In genomic region chr6:73655341-73655917, GRCh38 we compare ENCODE assay signal across 10 cellular contexts. TPM values are rescaled to one million over a fixed set of nuclear protein-coding genes. Genes with fewer than 3 reads are reported as not detected.
A peak's percentile ranks its signal among the peaks of the same experiment; 100 is the strongest.
DNase-seq lines count a peak whose midpoint lies in the region; ATAC-seq and TF ChIP-seq lines count a peak whose summit lies in the region.
"Had no signal": no experiment of that assay in that cellular context is flagged by ENCODE, and none has a peak within 500 bp of the region (broad histone marks: within the 10 kb centered on the region; RNA-seq: fewer than 3 reads in every experiment).

No MANE protein-coding gene starts in this region.

- no peaks in the 10 kb centered on the region for H3K27me3 ChIP-seq in liver (ENCODE audit: control insufficient read depth in 4 of 4, insufficient read depth in 4 of 4, low read length in 3 of 4)
- H3K27me3 ChIP-seq in transverse colon, result no peaks in the 10 kb centered on the region

- peak overlapping the region; percentile 99 for H3K4me3 Mint-ChIP-seq in activated T-cell treated with anti-CD3 and anti-CD28 coated beads, Interleukin-2, amount 50 U/mL, for 72 hours
- H3K4me3 Mint-ChIP-seq in activated T-helper 2 cell treated with anti-CD3 and anti-CD28 coated beads, Interferon-gamma antibody, Interleukin-2, Interleukin-4, amounts not matched to agents 10 μg/mL and 5 μg/mL and 100 μg/mL, durations not matched to agents 14 hours and 24 hours and 36 hours (ENCODE audit: low read depth), result peak overlapping the region; percentile 72

- H3K27ac ChIP-seq in liver (ENCODE audit: low read depth in 1 of 2, low read length in 2 of 2) (peak overlapping the region; percentile 98 to 100), transverse colon (peak overlapping the region; percentile 98 to 99 (median 99))

- H3K36me3 ChIP-seq in liver (ENCODE audit: control insufficient read depth in 4 of 4, insufficient read depth in 3 of 4, low read depth in 1 of 4, low read length in 3 of 4) (no peaks in the 10 kb centered on the region), transverse colon (no peaks in the 10 kb centered on the region)

- H3K36me3 Mint-ChIP-seq in activated T-cell treated with anti-CD3 and anti-CD28 coated beads, Interleukin-2, amount 50 U/mL, for 72 hours (ENCODE audit: insufficient read depth in 2 of 2), result no peaks in the 10 kb centered on the region
- no peaks in the 10 kb centered on the region for H3K36me3 Mint-ChIP-seq in activated T-helper 2 cell treated with anti-CD3 and anti-CD28 coated beads, Interferon-gamma antibody, Interleukin-2, Interleukin-4, amounts not matched to agents 10 μg/mL and 5 μg/mL and 100 μg/mL, durations not matched to agents 14 hours and 24 hours and 36 hours (ENCODE audit: low read depth)

- H3K9me3 Mint-ChIP-seq in activated T-cell treated with anti-CD3 and anti-CD28 coated beads, Interleukin-2, amount 50 U/mL, for 72 hours, result peaks cover 0 to 2% of the 10 kb centered on the region in 2 donors
- no peaks in the 10 kb centered on the region for H3K9me3 Mint-ChIP-seq in activated T-helper 2 cell treated with anti-CD3 and anti-CD28 coated beads, Interferon-gamma antibody, Interleukin-2, Interleukin-4, amounts not matched to agents 10 μg/mL and 5 μg/mL and 100 μg/mL, durations not matched to agents 14 hours and 24 hours and 36 hours

- TF ChIP-seq POLR2A in transverse colon (IDR thresholded peaks at IDR 0.05), result no peak

- no peaks in the 10 kb centered on the region for H3K27me3 Mint-ChIP-seq in activated T-cell treated with anti-CD3 and anti-CD28 coated beads, Interleukin-2, amount 50 U/mL, for 72 hours (ENCODE audit: low read depth)
- H3K27me3 Mint-ChIP-seq in activated T-helper 2 cell treated with anti-CD3 and anti-CD28 coated beads, Interferon-gamma antibody, Interleukin-2, Interleukin-4, amounts not matched to agents 10 μg/mL and 5 μg/mL and 100 μg/mL, durations not matched to agents 14 hours and 24 hours and 36 hours (ENCODE audit: low read depth), result no peaks in the 10 kb centered on the region

- TF ChIP-seq RAD21 in liver (IDR thresholded peaks at IDR 0.05), result no peak

- no peak overlapping the region for H3K27ac Mint-ChIP-seq in activated T-cell treated with anti-CD3 and anti-CD28 coated beads, Interleukin-2, amount 50 U/mL, for 72 hours
- H3K27ac Mint-ChIP-seq in activated T-helper 2 cell treated with anti-CD3 and anti-CD28 coated beads, Interferon-gamma antibody, Interleukin-2, Interleukin-4, amounts not matched to agents 10 μg/mL and 5 μg/mL and 100 μg/mL, durations not matched to agents 14 hours and 24 hours and 36 hours, result peak overlapping the region; percentile 52

- intact Hi-C loops in activated T-helper 2 cell treated with anti-CD3 and anti-CD28 coated beads, Interferon-gamma antibody, Interleukin-2, Interleukin-4, amounts not matched to agents 10 μg/mL and 5 μg/mL and 100 μg/mL, durations not matched to agents 14 hours and 24 hours and 36 hours (cut with micrococcal nuclease), result loop anchor here (2.0 kb wide), 2 partner anchors 73 to 75 kb away; no protein-coding TSS in a partner anchor
- intact Hi-C loops in transverse colon (cut with DNase I; ENCODE audit: low total_unique reads), result no loop called here

- no peak for TF ChIP-seq EP300 in transverse colon (IDR thresholded peaks at IDR 0.05; ENCODE audit: low read depth)

- H3K4me3 ChIP-seq in liver (ENCODE audit: low read depth in 1 of 3, low read length in 3 of 3) (peak overlapping the region; percentile 71 to 99 (median 78)), transverse colon (peak overlapping the region in 2 of 4 donors; percentile 98 to 99)

- peaks cover 0 to 8% (median 3%) of the 10 kb centered on the region in 4 donors for H3K4me1 ChIP-seq in liver (ENCODE audit: control insufficient read depth in 4 of 4, insufficient read depth in 4 of 4, low read length in 3 of 4)
- H3K4me1 ChIP-seq in transverse colon, result peaks cover 0 to 27% (median 12%) of the 10 kb centered on the region in 4 donors

- peaks cover 43% of the 10 kb centered on the region for H3K4me1 Mint-ChIP-seq in activated T-cell treated with anti-CD3 and anti-CD28 coated beads, Interleukin-2, amount 50 U/mL, for 72 hours (ENCODE audit: low read depth)
- H3K4me1 Mint-ChIP-seq in activated T-helper 2 cell treated with anti-CD3 and anti-CD28 coated beads, Interferon-gamma antibody, Interleukin-2, Interleukin-4, amounts not matched to agents 10 μg/mL and 5 μg/mL and 100 μg/mL, durations not matched to agents 14 hours and 24 hours and 36 hours (ENCODE audit: low read depth), result peaks cover 32% of the 10 kb centered on the region

- no peak overlapping the region for H3K9ac ChIP-seq in liver (ENCODE audit: low read depth in 1 of 2, low read length in 2 of 2)

- TF ChIP-seq CTCF in liver (IDR thresholded peaks at IDR 0.05; ENCODE audit: low read depth, low read length, missing input control) (no peak), transverse colon (IDR thresholded peaks at IDR 0.05) (no peak)

- in situ Hi-C loops in transverse colon (cut with MboI; ENCODE audit: low pct_ligation_motif_present in 1 of 4, low pct_unique_long_range_greater_than_20kb in 1 of 4, low sequenced_read_pairs in 3 of 4), result no loop called here

- no peak for DNase-seq in activated T-cell treated with anti-CD3 and anti-CD28 coated beads, Interleukin-2, amount 50 U/mL, for 72 hours
- DNase-seq in activated T-cell treated with anti-CD3 and anti-CD28 coated beads for 4 hours (no peak), transverse colon (no peak), dermis blood vessel endothelial cell (no peak), amniotic stem cell (lab: John Stamatoyannopoulos, UW) (no peak)
- DNase-seq in activated T-helper 2 cell treated with anti-CD3 and anti-CD28 coated beads, Interferon-gamma antibody, Interleukin-2, Interleukin-4, amounts not matched to agents 10 μg/mL and 5 μg/mL and 100 μg/mL, durations not matched to agents 14 hours and 24 hours and 36 hours (ENCODE audit: low spot score), result no peak
- DNase-seq in stimulated activated CD4-positive, alpha-beta T cell treated with anti-CD3 and anti-CD28 coated beads, Interleukin-12 subunit alpha, Interleukin-12 subunit beta, amount 100 ng/mL, for 4 hours, result no peak
- DNase-seq: aorta, C1 segment of cervical spinal cord had no signal

- WGBS in liver, result 80% methylated on average over 2 of the region's 2 CpGs
- 83% methylated on average over 2 of the region's 2 CpGs; no CpG with 5 or more reads in 1 of the 2 donors for WGBS in transverse colon (ENCODE audit: low coverage in 1 of 2), 2 donors

- H3K9me3 ChIP-seq in liver (ENCODE audit: control insufficient read depth in 4 of 4, low read length in 3 of 4), result no peaks in the 10 kb centered on the region
- H3K9me3 ChIP-seq in transverse colon, result no peaks in the 10 kb centered on the region

- no peak for ATAC-seq in activated T-cell treated with anti-CD3 and anti-CD28 coated beads, Interleukin-2, amount 50 U/mL, for 72 hours (replicated peaks in 1 of 2)

TF ChIP-seq in liver, 16 proteins besides CTCF, POLR2A, EP300 and RAD21 (continues in another document):
- TF ChIP-seq HNF4G (IDR thresholded peaks at IDR 0.05) (no peak), RXRA (IDR thresholded peaks at IDR 0.05) (no peak), SP1 (IDR thresholded peaks at IDR 0.05) (no peak)
- TF ChIP-seq, protein P1, sequence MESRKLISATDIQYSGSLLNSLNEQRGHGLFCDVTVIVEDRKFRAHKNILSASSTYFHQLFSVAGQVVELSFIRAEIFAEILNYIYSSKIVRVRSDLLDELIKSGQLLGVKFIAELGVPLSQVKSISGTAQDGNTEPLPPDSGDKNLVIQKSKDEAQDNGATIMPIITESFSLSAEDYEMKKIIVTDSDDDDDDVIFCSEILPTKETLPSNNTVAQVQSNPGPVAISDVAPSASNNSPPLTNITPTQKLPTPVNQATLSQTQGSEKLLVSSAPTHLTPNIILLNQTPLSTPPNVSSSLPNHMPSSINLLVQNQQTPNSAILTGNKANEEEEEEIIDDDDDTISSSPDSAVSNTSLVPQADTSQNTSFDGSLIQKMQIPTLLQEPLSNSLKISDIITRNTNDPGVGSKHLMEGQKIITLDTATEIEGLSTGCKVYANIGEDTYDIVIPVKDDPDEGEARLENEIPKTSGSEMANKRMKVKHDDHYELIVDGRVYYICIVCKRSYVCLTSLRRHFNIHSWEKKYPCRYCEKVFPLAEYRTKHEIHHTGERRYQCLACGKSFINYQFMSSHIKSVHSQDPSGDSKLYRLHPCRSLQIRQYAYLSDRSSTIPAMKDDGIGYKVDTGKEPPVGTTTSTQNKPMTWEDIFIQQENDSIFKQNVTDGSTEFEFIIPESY (IDR thresholded peaks at IDR 0.05), result no peak

RNA-seq across cellular contexts. Expression of gene SLC17A5, which starts 1.6 kb away (rescaled TPM):
- total RNA-seq in activated T-cell treated with anti-CD3 and anti-CD28 coated beads, Interleukin-2, amount 50 U/mL, for 72 hours, result 1 to 10 TPM; 3.2 to 4.7 TPM
- 5.8 and 6.7 TPM in 2 replicates for total RNA-seq in activated T-helper 2 cell treated with anti-CD3 and anti-CD28 coated beads, Interferon-gamma antibody, Interleukin-2, Interleukin-4, amounts not matched to agents 10 μg/mL and 5 μg/mL and 100 μg/mL, durations not matched to agents 14 hours and 24 hours and 36 hours
- total RNA-seq in liver, result 10 to 100 TPM; 10.0 to 19.3 TPM
- polyA plus RNA-seq in liver, result 10 to 100 TPM in 1 of 2 donors, 1 to 10 TPM in 1; 9.1 to 12.7 TPM
- total RNA-seq in transverse colon, result 10 to 100 TPM; 13.7 to 57.3 (median 32.8) TPM
- total RNA-seq in dermis blood vessel endothelial cell, result 24.0 and 31.5 TPM in 2 replicates

RNA-seq across cellular contexts. Expression of gene CD109, which starts 40.6 kb away (rescaled TPM):
- 10 to 100 TPM; 14.9 to 21.6 TPM for total RNA-seq in activated T-cell treated with anti-CD3 and anti-CD28 coated beads, Interleukin-2, amount 50 U/mL, for 72 hours
- total RNA-seq in activated T-helper 2 cell treated with anti-CD3 and anti-CD28 coated beads, Interferon-gamma antibody, Interleukin-2, Interleukin-4, amounts not matched to agents 10 μg/mL and 5 μg/mL and 100 μg/mL, durations not matched to agents 14 hours and 24 hours and 36 hours, result 24.4 and 26.1 TPM in 2 replicates
- total RNA-seq in liver, result 1 to 10 TPM in 1 of 2 donors, under 1 TPM in 1; 0.42 to 2.0 TPM
- under 1 TPM; 0.18 to 0.22 TPM for polyA plus RNA-seq in liver
- total RNA-seq in transverse colon, result 1 to 10 TPM; 1.9 to 7.4 (median 4.8) TPM
- 25.2 and 36.3 TPM in 2 replicates for total RNA-seq in dermis blood vessel endothelial cell
